In the genomic region with DNA sequence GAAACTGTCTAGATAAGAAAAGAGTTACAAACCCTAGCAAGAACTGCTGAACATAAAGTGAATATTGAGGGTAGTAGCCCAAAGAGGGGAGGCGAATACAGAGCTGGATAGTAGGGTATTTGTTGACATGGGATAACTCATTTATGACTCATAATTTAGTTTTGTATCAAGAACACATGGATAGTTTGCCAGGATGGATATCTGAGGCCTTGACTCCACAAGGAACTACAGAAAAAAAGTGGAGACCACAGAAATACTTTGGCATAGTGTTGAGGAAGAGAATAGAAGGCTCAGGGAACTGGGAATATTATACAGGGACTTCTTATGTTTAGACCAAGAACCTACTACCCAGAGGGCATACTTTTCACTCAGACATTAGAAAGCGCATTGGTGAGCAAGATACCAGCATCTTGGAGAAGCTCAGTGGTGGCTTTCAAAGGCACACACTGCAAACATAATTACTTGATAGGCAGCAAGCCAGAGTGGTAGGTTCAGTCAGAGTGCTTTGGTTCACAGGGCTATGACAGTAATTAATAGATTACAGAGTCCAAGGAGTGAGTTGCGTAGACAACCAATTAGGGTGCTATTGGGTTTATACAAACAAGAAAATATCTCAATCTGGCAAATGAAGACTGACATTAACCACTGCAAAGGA, we compare ENCODE assay signal across 1 cellular context.
TF ChIP-seq lines count a peak whose summit lies in the region.

No MANE protein-coding gene starts in this region.

TF ChIP-seq in WTC11, 78 proteins besides CTCF, POLR2A, EP300 and RAD21 (continued from another document):
- no peak for TF ChIP-seq MXD4 (CRISPR knock-in tag; IDR thresholded peaks at IDR 0.05; ENCODE audit: borderline replicate concordance)
- no peak for TF ChIP-seq GTF2I (CRISPR knock-in tag; conservative IDR thresholded peaks at IDR 0.05)
- no peak for TF ChIP-seq CREM (CRISPR knock-in tag; IDR thresholded peaks at IDR 0.05)
- TF ChIP-seq NFYB (CRISPR knock-in tag; conservative IDR thresholded peaks at IDR 0.05; ENCODE audit: low read depth), result no peak
- TF ChIP-seq JAZF1 (CRISPR knock-in tag; IDR thresholded peaks at IDR 0.05), result no peak
- TF ChIP-seq TEAD4 (CRISPR knock-in tag; IDR thresholded peaks at IDR 0.05), result no peak
- TF ChIP-seq AR (CRISPR knock-in tag; IDR thresholded peaks at IDR 0.05), result no peak
- no peak for TF ChIP-seq ZBTB21 (CRISPR knock-in tag; IDR thresholded peaks at IDR 0.05; ENCODE audit: borderline replicate concordance)
- TF ChIP-seq RELA (CRISPR knock-in tag; IDR thresholded peaks at IDR 0.05; ENCODE audit: borderline replicate concordance), result no peak
